In genomic region chr1:107250169-107250568, GRCh38 we compare ENCODE assay signal across 17 cellular contexts.
A peak's percentile ranks its signal among the peaks of the same experiment; 100 is the strongest.
DNase-seq lines count a peak whose midpoint lies in the region; ATAC-seq and TF ChIP-seq lines count a peak whose summit lies in the region.
"Had no signal": no experiment of that assay in that cellular context is flagged by ENCODE, and none has a peak within 500 bp of the region (broad histone marks: within the 10 kb centered on the region; RNA-seq: fewer than 3 reads in every experiment).

No MANE protein-coding gene starts in this region.

- H3K4me2 ChIP-seq in mammary epithelial cell (ENCODE audit: insufficient read depth, low read depth, low read length): peak overlapping the region; percentile 20

- H3K4me1 Mint-ChIP-seq in MCF 10A (ENCODE audit: insufficient read depth, unreplicated experiment) (no peaks in the 10 kb centered on the region), WTC11 (peaks cover 51% of the 10 kb centered on the region), Calu3 (ENCODE audit: low read depth, unreplicated experiment) (no peaks in the 10 kb centered on the region)

- H3K27me3 Mint-ChIP-seq in MCF 10A (ENCODE audit: insufficient read depth, unreplicated experiment): no peaks in the 10 kb centered on the region
- H3K27me3 Mint-ChIP-seq in WTC11 (ENCODE audit: low read depth): no peaks in the 10 kb centered on the region
- H3K27me3 Mint-ChIP-seq in Calu3 (ENCODE audit: unreplicated experiment): no peaks in the 10 kb centered on the region

- H3K27ac ChIP-seq in mammary epithelial cell (ENCODE audit: insufficient read depth, low read depth, low read length): peak overlapping the region; percentile 75
- no peak overlapping the region for H3K27ac ChIP-seq in body of pancreas
- H3K27ac ChIP-seq: brain microvascular endothelial cell, parathyroid adenoma, upper lobe of left lung had no signal

- peak overlapping the region; percentile 61 for H2AFZ ChIP-seq in mammary epithelial cell (ENCODE audit: low read depth, low read length)
- H2AFZ ChIP-seq: parathyroid adenoma had no signal

- CTCF ChIA-PET in mammary epithelial cell (lab: Charles Lee; ENCODE audit: low non-redundant PET) (interaction anchor here (0.6 kb wide), 1 partner anchor 86 kb away, joined by 6 read pairs; no protein-coding TSS in a partner anchor), MCF 10A (lab: Yijun Ruan, JAX) (no interaction called here), WTC11 (lab: Charles Lee) (interaction anchor here (1.7 kb wide), 1 partner anchor 53 kb away, joined by 5 read pairs; no protein-coding TSS in a partner anchor), Calu3 (lab: Charles Lee) (no interaction called here)

- H3K9me3 Mint-ChIP-seq in MCF 10A (ENCODE audit: unreplicated experiment) (no peaks in the 10 kb centered on the region), WTC11 (no peaks in the 10 kb centered on the region), Calu3 (ENCODE audit: low read depth, unreplicated experiment) (peaks cover 3% of the 10 kb centered on the region)
- H3K9me3 Mint-ChIP-seq: activated CD4-positive, alpha-beta T cell treated with anti-CD3 and anti-CD28 coated beads, Interleukin-2, amount 10 ng/mL, durations not matched to agents 7 days and 5 days; activated T-helper 2 cell treated with anti-CD3 and anti-CD28 coated beads, Interferon-gamma antibody, Interleukin-2, Interleukin-4, amounts not matched to agents 10 μg/mL and 5 μg/mL and 100 μg/mL, durations not matched to agents 14 hours and 24 hours and 36 hours had no signal

- DNase-seq in mammary epithelial cell (peak; percentile 82), MCF 10A (ENCODE audit: unreplicated experiment) (no peak), NCI-H2029 (lab: John Stamatoyannopoulos, UW) (peak; percentile 65), WTC11 (ENCODE audit: low spot score) (no peak), amniotic stem cell (lab: John Stamatoyannopoulos, UW) (no peak), body of pancreas (no peak), Calu3 (no peak)
- DNase-seq: ACHN; activated CD4-positive, alpha-beta T cell treated with anti-CD3 and anti-CD28 coated beads, Interleukin-2, amount 10 ng/mL, durations not matched to agents 7 days and 5 days; brain microvascular endothelial cell; hypothalamus; stimulated activated CD8-positive, alpha-beta memory T cell treated with anti-CD3 and anti-CD28 coated beads, Interleukin-4, amount 100 ng/mL, for 48 hours; T-helper 1 cell; upper lobe of left lung had no signal

- POLR2A ChIA-PET in MCF 10A (lab: Yijun Ruan, JAX): no interaction called here
- POLR2A ChIA-PET in WTC11 (lab: Charles Lee): interaction anchor here (0.8 kb wide), 1 partner anchor 20 kb away, joined by 6 read pairs; no protein-coding TSS in a partner anchor

- no peaks in the 10 kb centered on the region for H3K9me3 ChIP-seq in mammary epithelial cell (replicated peaks; ENCODE audit: insufficient read depth, low read length)
- H3K9me3 ChIP-seq in body of pancreas: no peaks in the 10 kb centered on the region
- H3K9me3 ChIP-seq: upper lobe of left lung had no signal

- no peaks in the 10 kb centered on the region for H3K36me3 ChIP-seq in mammary epithelial cell (ENCODE audit: insufficient read depth, low read length)
- no peaks in the 10 kb centered on the region for H3K36me3 ChIP-seq in body of pancreas (replicated peaks in 1 of 2; ENCODE audit: insufficient read depth in 1 of 2, low read depth in 2 of 2)
- H3K36me3 ChIP-seq: brain microvascular endothelial cell, upper lobe of left lung had no signal

- in situ Hi-C loops in mammary epithelial cell (cut with MboI; ENCODE audit: low sequenced_read_pairs in 2 of 2): no loop called here

- H3K4me3 ChIP-seq in mammary epithelial cell (replicated peaks in 1 of 3; ENCODE audit: insufficient read depth in 1 of 3, low read depth in 2 of 3, low read length in 3 of 3): no peak overlapping the region
- H3K4me3 ChIP-seq in body of pancreas: no peak overlapping the region
- H3K4me3 ChIP-seq: upper lobe of left lung had no signal

- no peaks in the 10 kb centered on the region for H3K79me2 ChIP-seq in mammary epithelial cell (ENCODE audit: insufficient read depth, low read length)
- H3K79me2 ChIP-seq: parathyroid adenoma had no signal

- 0% methylated on average over 1 of the region's 1 CpG for WGBS in mammary epithelial cell (ENCODE audit: low coverage, missing lambda C conversion rate)
- WGBS in body of pancreas, 2 donors: 35 to 52% methylated on average over 1 of the region's 1 CpG

- intact Hi-C loops in mammary epithelial cell (cut with micrococcal nuclease): no loop called here
- intact Hi-C loops in MCF 10A (cut with micrococcal nuclease): no loop called here
- intact Hi-C loops in body of pancreas (cut with DNase I): no loop called here
- intact Hi-C loops in Calu3 (cut with micrococcal nuclease; ENCODE audit: unreplicated experiment): no loop called here

- H3K27me3 ChIP-seq in mammary epithelial cell (ENCODE audit: insufficient read depth, low read length) (no peaks in the 10 kb centered on the region), body of pancreas (no peaks in the 10 kb centered on the region)
- H3K27me3 ChIP-seq: brain microvascular endothelial cell, upper lobe of left lung had no signal

- dilution Hi-C loops in mammary epithelial cell (cut with HindIII; ENCODE audit: low sequenced_read_pairs): no loop called here

- TF ChIP-seq POLR2A in body of pancreas (IDR thresholded peaks at IDR 0.05): no peak

- H3K9ac ChIP-seq in mammary epithelial cell (ENCODE audit: insufficient read depth, low read length): no peak overlapping the region
- H3K9ac ChIP-seq: parathyroid adenoma had no signal

- TF ChIP-seq CTCF in mammary epithelial cell (conservative IDR thresholded peaks at IDR 0.05 in 1 of 2, IDR thresholded peaks at IDR 0.05 in 1 of 2; ENCODE audit: extremely low read depth in 1 of 2, insufficient read depth in 1 of 2, low read depth in 1 of 2, low read length in 2 of 2): no peak
- no peak for TF ChIP-seq CTCF in MCF 10A (IDR thresholded peaks at IDR 0.05; ENCODE audit: unreplicated experiment)
- no peak for TF ChIP-seq CTCF in WTC11 (IDR thresholded peaks at IDR 0.05)
- TF ChIP-seq CTCF in body of pancreas (IDR thresholded peaks at IDR 0.05): no peak
- no peak for TF ChIP-seq CTCF in Calu3 (IDR thresholded peaks at IDR 0.05; ENCODE audit: unreplicated experiment)

- H3K4me1 ChIP-seq in mammary epithelial cell (ENCODE audit: insufficient read depth, low read length) (peaks cover 14% of the 10 kb centered on the region), body of pancreas (no peaks in the 10 kb centered on the region)
- H3K4me1 ChIP-seq: parathyroid adenoma, upper lobe of left lung had no signal

- peak; percentile 60 for ATAC-seq in WTC11
- no peak for ATAC-seq in HG02610 (IDR thresholded peaks at IDR 0.05; ENCODE audit: unreplicated experiment)
- ATAC-seq in body of pancreas: no peak

- H3K4me3 Mint-ChIP-seq in MCF 10A (ENCODE audit: unreplicated experiment): no peak overlapping the region
- no peak overlapping the region for H3K4me3 Mint-ChIP-seq in WTC11
- H3K4me3 Mint-ChIP-seq in Calu3 (ENCODE audit: low read depth, unreplicated experiment): no peak overlapping the region
- H3K4me3 Mint-ChIP-seq: activated CD4-positive, alpha-beta T cell treated with anti-CD3 and anti-CD28 coated beads, Interleukin-2, amount 10 ng/mL, durations not matched to agents 7 days and 5 days had no signal

- no peaks in the 10 kb centered on the region for H3K36me3 Mint-ChIP-seq in MCF 10A (ENCODE audit: insufficient read depth, unreplicated experiment)
- no peaks in the 10 kb centered on the region for H3K36me3 Mint-ChIP-seq in WTC11
- no peaks in the 10 kb centered on the region for H3K36me3 Mint-ChIP-seq in Calu3 (ENCODE audit: insufficient read depth, unreplicated experiment)

- no peak overlapping the region for H3K27ac Mint-ChIP-seq in MCF 10A (ENCODE audit: low read depth, unreplicated experiment)
- peak overlapping the region; percentile 54 for H3K27ac Mint-ChIP-seq in WTC11
- H3K27ac Mint-ChIP-seq in Calu3 (ENCODE audit: unreplicated experiment): no peak overlapping the region
- H3K27ac Mint-ChIP-seq: activated CD4-positive, alpha-beta T cell treated with anti-CD3 and anti-CD28 coated beads, Interleukin-2, amount 10 ng/mL, durations not matched to agents 7 days and 5 days; activated T-helper 2 cell treated with anti-CD3 and anti-CD28 coated beads, Interferon-gamma antibody, Interleukin-2, Interleukin-4, amounts not matched to agents 10 μg/mL and 5 μg/mL and 100 μg/mL, durations not matched to agents 14 hours and 24 hours and 36 hours had no signal

- no TSS peak for BruUV-seq in mammary epithelial cell (replicated peaks; lab: Mats Ljungman, UMichigan)
- no TSS peak for BruUV-seq in MCF 10A (replicated peaks; lab: Mats Ljungman, UMichigan)
- BruUV-seq in Calu3 (replicated peaks; lab: Mats Ljungman, UMichigan): no TSS peak

- no peaks in the 10 kb centered on the region for H4K20me1 ChIP-seq in mammary epithelial cell (ENCODE audit: insufficient read depth, low read length)

TF ChIP-seq in WTC11, 78 proteins besides CTCF, POLR2A, EP300 and RAD21:
- no peak for TF ChIP-seq SMAD4 (CRISPR knock-in tag; IDR thresholded peaks at IDR 0.05)
- TF ChIP-seq CREB1 (CRISPR knock-in tag; IDR thresholded peaks at IDR 0.05): no peak
- TF ChIP-seq SP1 (CRISPR knock-in tag; conservative IDR thresholded peaks at IDR 0.05): no peak
- no peak for TF ChIP-seq PREB (CRISPR knock-in tag; IDR thresholded peaks at IDR 0.05; ENCODE audit: borderline replicate concordance)
- TF ChIP-seq OVOL2 (CRISPR knock-in tag; IDR thresholded peaks at IDR 0.05; ENCODE audit: borderline replicate concordance): no peak
- no peak for TF ChIP-seq JAZF1 (CRISPR knock-in tag; IDR thresholded peaks at IDR 0.05)
- TF ChIP-seq E2F5 (CRISPR knock-in tag; IDR thresholded peaks at IDR 0.05): no peak

Comparison
In these comparisons a context has a peak if more than half of its experiments do, and no peak if none do; other contexts are left out.
1. DNase-seq: peak in mammary epithelial cell (single experiment) and NCI-H2029 (single experiment); none in MCF 10A (single experiment), WTC11 (single experiment), amniotic stem cell (single experiment), body of pancreas (0 of 4) and Calu3 (single experiment).
2. CTCF ChIA-PET loops: an anchor here in mammary epithelial cell (0.6 kb wide) and WTC11 (1.7 kb wide); none called in MCF 10A and Calu3.